13 cellular contexts compared by ENCODE assay signal in genomic region chr4:8039290-8039689, GRCh38.
DNase-seq lines count a peak whose midpoint lies in the region; ATAC-seq, FAIRE-seq and TF ChIP-seq lines count a peak whose summit lies in the region.
"Had no signal": no experiment of that assay in that cellular context is flagged by ENCODE, and none has a peak within 500 bp of the region (broad histone marks: within the 10 kb centered on the region; RNA-seq: fewer than 3 reads in every experiment).

No MANE protein-coding gene starts in this region.

- no peaks in the 10 kb centered on the region for H3K4me1 ChIP-seq in foreskin keratinocyte

- no peak for TF ChIP-seq CTCF in foreskin keratinocyte (conservative IDR thresholded peaks at IDR 0.05)

- H3K27me3 ChIP-seq in foreskin keratinocyte: peaks cover 16% of the 10 kb centered on the region

- no peak overlapping the region for H3K27ac Mint-ChIP-seq in activated T-cell treated with anti-CD3 and anti-CD28 coated beads, Interleukin-2, amount 50 U/mL, for 72 hours
- H3K27ac Mint-ChIP-seq: stimulated activated naive CD8-positive, alpha-beta T cell treated with anti-CD3 and anti-CD28 coated beads, Interleukin-15, amount 100 ng/mL, for 72 hours had no signal

- FAIRE-seq in islet of Langerhans (lab: Jason Lieb, UNC): peak; percentile 49

- DNase-seq in DMS53 treated with DMSO at 0.1 percent for 48 hours (lab: John Stamatoyannopoulos, UW; ENCODE audit: unreplicated experiment) (peak; percentile 90), NCI-H1417 treated with DMSO at 0.1 percent for 48 hours (lab: John Stamatoyannopoulos, UW) (peak; percentile 86), NCI-H524 treated with DMSO at 0.1 percent for 48 hours (lab: John Stamatoyannopoulos, UW) (peak; percentile 80), NCI-H1694 (lab: John Stamatoyannopoulos, UW) (no peak), foreskin keratinocyte (no peak)
- DNase-seq in activated T-cell treated with anti-CD3 and anti-CD28 coated beads, Interleukin-2, amount 50 U/mL, for 72 hours: no peak
- DNase-seq: MM.1S; stimulated activated CD4-positive, alpha-beta T cell treated with anti-CD3 and anti-CD28 coated beads, Interleukin-4, amount 100 ng/mL, for 24 hours; stimulated activated naive CD8-positive, alpha-beta T cell treated with anti-CD3 and anti-CD28 coated beads, Interleukin-15, amount 100 ng/mL, for 72 hours had no signal

- H3K36me3 Mint-ChIP-seq in activated T-cell treated with anti-CD3 and anti-CD28 coated beads, Interleukin-2, amount 50 U/mL, for 72 hours (ENCODE audit: insufficient read depth in 2 of 2): no peaks in the 10 kb centered on the region

- H3K27me3 Mint-ChIP-seq in activated T-cell treated with anti-CD3 and anti-CD28 coated beads, Interleukin-2, amount 50 U/mL, for 72 hours (ENCODE audit: low read depth): peaks cover 7% of the 10 kb centered on the region

- H3K4me3 Mint-ChIP-seq in activated T-cell treated with anti-CD3 and anti-CD28 coated beads, Interleukin-2, amount 50 U/mL, for 72 hours: no peak overlapping the region
- H3K4me3 Mint-ChIP-seq: stimulated activated naive CD8-positive, alpha-beta T cell treated with anti-CD3 and anti-CD28 coated beads, Interleukin-15, amount 100 ng/mL, for 72 hours had no signal

- no peak for ATAC-seq in foreskin keratinocyte
- no peak for ATAC-seq in activated T-cell treated with anti-CD3 and anti-CD28 coated beads, Interleukin-2, amount 50 U/mL, for 72 hours (replicated peaks in 1 of 2)
- ATAC-seq in GM21447 (IDR thresholded peaks at IDR 0.05; ENCODE audit: unreplicated experiment): no peak
- ATAC-seq: stimulated activated naive CD8-positive, alpha-beta T cell treated with anti-CD3 and anti-CD28 coated beads, Interleukin-15, amount 100 ng/mL, for 72 hours had no signal

- no peak overlapping the region for H3K27ac ChIP-seq in foreskin keratinocyte
- H3K27ac ChIP-seq: C4-2B, coronary artery had no signal

- H3K4me1 Mint-ChIP-seq in activated T-cell treated with anti-CD3 and anti-CD28 coated beads, Interleukin-2, amount 50 U/mL, for 72 hours (ENCODE audit: low read depth): peaks cover 9% of the 10 kb centered on the region

- no peaks in the 10 kb centered on the region for H3K9me3 Mint-ChIP-seq in activated T-cell treated with anti-CD3 and anti-CD28 coated beads, Interleukin-2, amount 50 U/mL, for 72 hours
- H3K9me3 Mint-ChIP-seq: stimulated activated naive CD8-positive, alpha-beta T cell treated with anti-CD3 and anti-CD28 coated beads, Interleukin-15, amount 100 ng/mL, for 72 hours had no signal

Comparison
In these comparisons a context has a peak if more than half of its experiments do, and no peak if none do; other contexts are left out.
1. DNase-seq: peak in DMS53 treated with DMSO at 0.1 percent for 48 hours (single experiment), NCI-H1417 treated with DMSO at 0.1 percent for 48 hours (single experiment) and NCI-H524 treated with DMSO at 0.1 percent for 48 hours (single experiment); none in NCI-H1694 (single experiment), foreskin keratinocyte (0 of 2) and activated T-cell treated with anti-CD3 and anti-CD28 coated beads, Interleukin-2, amount 50 U/mL, for 72 hours (0 of 2).